2 cellular contexts compared by ENCODE assay signal in genomic region chr1:198118136-198118535, GRCh38.
A peak's percentile ranks its signal among the peaks of the same experiment; 100 is the strongest.
TF ChIP-seq lines count a peak whose summit lies in the region.

No MANE protein-coding gene starts in this region.

TF ChIP-seq in HEK293T, 16 proteins besides CTCF, POLR2A, EP300 and RAD21 (continued from another document):
- TF ChIP-seq SP1 (IDR thresholded peaks at IDR 0.05): no peak
- no peak for TF ChIP-seq ZNF384 (IDR thresholded peaks at IDR 0.05)
- TF ChIP-seq ELF4 (IDR thresholded peaks at IDR 0.05): no peak
- TF ChIP-seq HDGF (IDR thresholded peaks at IDR 0.05; ENCODE audit: borderline replicate concordance): no peak
TF ChIP-seq in HEK293T: peak in this region for 0.

TF ChIP-seq in K562, 482 proteins besides CTCF, POLR2A, EP300 and RAD21:
- no peak for TF ChIP-seq ATF1 (CRISPR knock-in tag; IDR thresholded peaks at IDR 0.05)
- TF ChIP-seq ATF1 (tag; IDR thresholded peaks at IDR 0.05): peak; percentile 70
- no peak for TF ChIP-seq ZNF146 (CRISPR knock-in tag; IDR thresholded peaks at IDR 0.05; ENCODE audit: unreplicated experiment)
- TF ChIP-seq ATF3 (IDR thresholded peaks at IDR 0.05): peak; percentile 62
- no peak for TF ChIP-seq ATF3 (CRISPR knock-in tag; conservative IDR thresholded peaks at IDR 0.05)
- no peak for TF ChIP-seq HMGXB4 (CRISPR knock-in tag; IDR thresholded peaks at IDR 0.05)
- TF ChIP-seq ATF7 (IDR thresholded peaks at IDR 0.05): peak; percentile 52
- peak; percentile 59; the same call in 1 of the 2 replicates for TF ChIP-seq CREM (IDR thresholded peaks at IDR 0.05; ENCODE audit: low read depth)
